In the genomic region with DNA sequence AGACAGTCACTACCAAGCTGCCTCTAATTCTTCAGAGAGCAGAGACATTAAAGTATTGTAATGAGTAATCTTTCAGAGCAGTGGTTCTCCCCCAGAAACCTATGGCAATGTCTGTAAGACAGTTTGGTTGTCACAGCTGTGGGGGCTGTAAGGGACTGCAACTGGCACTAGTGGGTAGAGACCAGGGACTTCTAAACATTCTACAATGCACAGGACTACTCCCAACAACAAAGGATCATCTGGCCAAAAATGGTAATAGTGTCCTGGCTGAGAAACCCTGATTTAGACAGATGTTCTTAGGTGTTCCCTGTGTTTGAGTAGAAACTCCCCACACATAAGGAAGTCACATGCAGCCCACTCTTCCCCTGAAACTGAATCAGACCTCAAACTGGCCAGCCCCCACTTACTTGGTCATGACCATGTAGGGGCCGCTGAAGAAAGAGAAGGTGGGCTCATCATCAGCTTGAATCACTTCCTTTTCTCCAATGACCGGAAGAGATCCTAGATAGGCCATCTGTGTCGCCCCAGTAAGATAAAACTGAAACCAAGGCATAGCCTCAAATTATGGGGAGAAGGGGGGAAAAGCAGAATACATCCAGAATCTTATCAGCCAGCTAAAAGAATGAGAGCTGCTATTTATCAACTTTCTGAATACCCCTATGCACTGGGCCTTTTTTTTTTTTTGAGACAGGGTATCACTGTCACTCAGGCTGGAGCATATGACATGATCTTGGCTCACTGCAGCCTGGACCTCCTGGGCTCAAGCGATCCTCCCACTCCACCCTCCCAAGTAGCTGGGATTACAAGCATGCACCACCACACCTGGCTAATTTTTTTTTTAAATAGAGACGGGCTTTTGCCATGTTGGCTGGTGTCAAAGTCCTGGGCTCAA, we compare ENCODE assay signal across 11 cellular contexts.
DNase-seq lines count a peak whose midpoint lies in the region; ATAC-seq, FAIRE-seq and TF ChIP-seq lines count a peak whose summit lies in the region.
"Had no signal": no experiment of that assay in that cellular context is flagged by ENCODE, and none has a peak within 500 bp of the region (broad histone marks: within the 10 kb centered on the region; RNA-seq: fewer than 3 reads in every experiment).

No MANE protein-coding gene starts in this region.

- H3K9me3 ChIP-seq in GM12878 (replicated peaks; ENCODE audit: control insufficient read depth, insufficient read depth, low read length): no peaks in the 10 kb centered on the region
- no peaks in the 10 kb centered on the region for H3K9me3 ChIP-seq in right atrium auricular region
- H3K9me3 ChIP-seq: vagina had no signal

- peak overlapping the region; percentile 66 for H3K4me2 ChIP-seq in GM12878 (ENCODE audit: control insufficient read depth, insufficient read depth)

- intact Hi-C loops in GM12878 (cut with micrococcal nuclease; ENCODE audit: unreplicated experiment): loop anchor here (1.0 to 5.0 kb wide), 2 partner anchors 15 to 99 kb away; no protein-coding TSS in a partner anchor

- DNase-seq in GM12878 (ENCODE audit: low read depth, low spot score) (peak; percentile 71), right atrium auricular region (ENCODE audit: low spot score) (no peak), HFFc6 (no peak), foreskin fibroblast (no peak)
- DNase-seq: effector CD4-positive, alpha-beta T cell; NCI-H2107 had no signal

- H3K9me3 Mint-ChIP-seq in HFFc6: no peaks in the 10 kb centered on the region

- 34% methylated on average over 5 of the region's 5 CpGs for WGBS in GM12878 (ENCODE audit: insufficient coverage, insufficient replicate concordance, low lambda C conversion rate, missing lambda C conversion rate)

- TF ChIP-seq CTCF in GM12878 (IDR thresholded peaks at IDR 0.05 in 2 of 3, conservative IDR thresholded peaks at IDR 0.05 in 1 of 3; ENCODE audit: control insufficient read depth in 2 of 3, extremely low read depth in 1 of 3, insufficient read depth in 1 of 3, low read depth in 3 of 3, low read length in 3 of 3): no peak
- no peak for TF ChIP-seq CTCF in right atrium auricular region (IDR thresholded peaks at IDR 0.05)
- TF ChIP-seq CTCF in HFFc6 (IDR thresholded peaks at IDR 0.05): no peak
- TF ChIP-seq CTCF in foreskin fibroblast (IDR thresholded peaks at IDR 0.05; ENCODE audit: low read depth, low read length): no peak

- H3K27me3 Mint-ChIP-seq in HFFc6 (ENCODE audit: insufficient read depth): peaks cover 16% of the 10 kb centered on the region

- H3K9ac ChIP-seq in GM12878 (ENCODE audit: control insufficient read depth, insufficient read depth, low read length): peak overlapping the region; percentile 43; the same call in 1 of the 2 replicates

- H3K4me3 Mint-ChIP-seq in HFFc6: no peak overlapping the region

- H2AFZ ChIP-seq in GM12878 (ENCODE audit: control insufficient read depth, low read depth, low read length): peak overlapping the region; percentile 70

- no peak for TF ChIP-seq RAD21 in GM12878 (IDR thresholded peaks at IDR 0.05; ENCODE audit: insufficient read depth, low read depth, low read length)

- CTCF ChIA-PET in GM12878 (lab: Yijun Ruan, JAX): interaction anchor here (1.0 to 2.5 kb wide), 7 partner anchors 9 to 86 kb away, joined by 3 to 9 read pairs (median 4); no protein-coding TSS in a partner anchor

- no peaks in the 10 kb centered on the region for H4K20me1 ChIP-seq in GM12878 (ENCODE audit: control insufficient read depth, insufficient read depth)

- H3K36me3 ChIP-seq in GM12878 (ENCODE audit: control insufficient read depth in 2 of 2, insufficient read depth in 2 of 2, low read length in 1 of 2): no peaks in the 10 kb centered on the region
- no peaks in the 10 kb centered on the region for H3K36me3 ChIP-seq in right atrium auricular region
- H3K36me3 ChIP-seq: vagina had no signal

- ATAC-seq in GM18508 (IDR thresholded peaks at IDR 0.05; ENCODE audit: insufficient read depth, unreplicated experiment) (peak; percentile 44), GM21367 (IDR thresholded peaks at IDR 0.05; ENCODE audit: unreplicated experiment) (peak; percentile 56), HG03108 (IDR thresholded peaks at IDR 0.05; ENCODE audit: unreplicated experiment) (peak; percentile 63), GM12878 (peak; percentile 79), GM19324 (IDR thresholded peaks at IDR 0.05; ENCODE audit: low FRiP score, unreplicated experiment) (no peak)

- H3K4me1 ChIP-seq in GM12878 (ENCODE audit: control insufficient read depth, insufficient read depth, low read length) (peaks cover 63% of the 10 kb centered on the region), right atrium auricular region (no peaks in the 10 kb centered on the region)
- H3K4me1 ChIP-seq: vagina had no signal

- no peaks in the 10 kb centered on the region for H3K79me2 ChIP-seq in GM12878 (ENCODE audit: control insufficient read depth, insufficient read depth, low read length)

- in situ Hi-C loops in GM12878 (cut with MboI): no loop called here

- no peak for TF ChIP-seq POLR2A in GM12878 (IDR thresholded peaks at IDR 0.05; ENCODE audit: low read depth, low read length)

- TF ChIP-seq EP300 in GM12878 (IDR thresholded peaks at IDR 0.05; ENCODE audit: borderline replicate concordance in 1 of 2, control insufficient read depth in 1 of 2, low read depth in 2 of 2, low read length in 2 of 2): 0 out of 4 replicates have a peak, but pooled peaks of 1 of the 2 experiments have one; percentile 31

- RAD21 ChIA-PET in GM12878 (lab: Charles Lee; ENCODE audit: unreplicated experiment): interaction anchor here (1.0 to 2.7 kb wide), 7 partner anchors 11 to 388 kb away, joined by 3 to 15 read pairs (median 7); a partner anchor contains a TSS

- BruUV-seq in GM12878 (replicated peaks; lab: Mats Ljungman, UMichigan): no TSS peak

- H3K27me3 ChIP-seq in GM12878 (replicated peaks in 1 of 2; ENCODE audit: control insufficient read depth in 2 of 2, insufficient read depth in 2 of 2, low read length in 1 of 2) (no peaks in the 10 kb centered on the region), right atrium auricular region (no peaks in the 10 kb centered on the region)
- H3K27me3 ChIP-seq: vagina had no signal

- H3K27ac ChIP-seq in GM12878 (ENCODE audit: control insufficient read depth, insufficient read depth) (peak overlapping the region; percentile 83), right atrium auricular region (no peak overlapping the region)
- H3K27ac ChIP-seq: vagina had no signal

- H3K27ac Mint-ChIP-seq in HFFc6: no peak overlapping the region

- SMC1A ChIA-PET in GM12878 (lab: Charles Lee; ENCODE audit: uncharacterized antibody, unreplicated experiment): interaction anchor here (0.7 to 2.7 kb wide), 10 partner anchors 9 to 410 kb away, joined by 3 to 15 read pairs (median 4); no protein-coding TSS in a partner anchor

- POLR2A ChIA-PET in GM12878 (lab: Charles Lee): interaction anchor here (0.6 to 2.8 kb wide), 6 partner anchors 11 to 103 kb away, joined by 3 to 16 read pairs (median 4); a partner anchor contains a TSS

- FAIRE-seq in GM12878 (lab: Jason Lieb, UNC): peak; percentile 79

- H3K4me3 ChIP-seq in GM12878 (peak overlapping the region; percentile 28; the same call in 1 of the 2 replicates), right atrium auricular region (no peak overlapping the region), foreskin fibroblast (ENCODE audit: low read depth in 1 of 2, low read length in 2 of 2) (no peak overlapping the region)
- H3K4me3 ChIP-seq: vagina had no signal

- H3K36me3 Mint-ChIP-seq in HFFc6 (ENCODE audit: low read depth): no peaks in the 10 kb centered on the region

- no peaks in the 10 kb centered on the region for H3K4me1 Mint-ChIP-seq in HFFc6 (ENCODE audit: low read depth)

TF ChIP-seq in GM12878, 131 proteins besides CTCF, POLR2A, EP300 and RAD21 (continues in another document):
- TF ChIP-seq ETV6 (conservative IDR thresholded peaks at IDR 0.05 in 1 of 2, IDR thresholded peaks at IDR 0.05 in 1 of 2; ENCODE audit: borderline replicate concordance in 1 of 2, low read depth in 1 of 2): peak in 1 of 2 experiments; percentile 79; a peak in 2 of 4 replicates
- no peak for TF ChIP-seq FOXK2 (IDR thresholded peaks at IDR 0.05)
- TF ChIP-seq ASH2L (IDR thresholded peaks at IDR 0.05; ENCODE audit: borderline replicate concordance, low read depth): no peak; the same call in 1 of the 2 replicates
- no peak for TF ChIP-seq ZNF24 (IDR thresholded peaks at IDR 0.05)
- 0 out of 2 replicates have a peak, but pooled peaks have one; percentile 43 for TF ChIP-seq JUND (IDR thresholded peaks at IDR 0.05; ENCODE audit: low read depth, low read length)
- no peak for TF ChIP-seq CHD2 (IDR thresholded peaks at IDR 0.05; ENCODE audit: borderline replicate concordance, low read depth, low read length)
- no peak for TF ChIP-seq RFX5 (IDR thresholded peaks at IDR 0.05; ENCODE audit: low read depth, low read length)
- TF ChIP-seq TCF12 (IDR thresholded peaks at IDR 0.05; ENCODE audit: low read depth, low read length): peak; percentile 75
- TF ChIP-seq, protein P1, sequence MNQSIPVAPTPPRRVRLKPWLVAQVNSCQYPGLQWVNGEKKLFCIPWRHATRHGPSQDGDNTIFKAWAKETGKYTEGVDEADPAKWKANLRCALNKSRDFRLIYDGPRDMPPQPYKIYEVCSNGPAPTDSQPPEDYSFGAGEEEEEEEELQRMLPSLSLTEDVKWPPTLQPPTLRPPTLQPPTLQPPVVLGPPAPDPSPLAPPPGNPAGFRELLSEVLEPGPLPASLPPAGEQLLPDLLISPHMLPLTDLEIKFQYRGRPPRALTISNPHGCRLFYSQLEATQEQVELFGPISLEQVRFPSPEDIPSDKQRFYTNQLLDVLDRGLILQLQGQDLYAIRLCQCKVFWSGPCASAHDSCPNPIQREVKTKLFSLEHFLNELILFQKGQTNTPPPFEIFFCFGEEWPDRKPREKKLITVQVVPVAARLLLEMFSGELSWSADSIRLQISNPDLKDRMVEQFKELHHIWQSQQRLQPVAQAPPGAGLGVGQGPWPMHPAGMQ (IDR thresholded peaks at IDR 0.05; ENCODE audit: borderline replicate concordance): no peak
- no peak for TF ChIP-seq SIN3A (IDR thresholded peaks at IDR 0.05; ENCODE audit: low read depth, low read length)
- TF ChIP-seq SUPT20H (IDR thresholded peaks at IDR 0.05; ENCODE audit: borderline replicate concordance, control insufficient read depth, low read depth, low read length): no peak
